ENCODE assay signal across 2 cellular contexts in the genomic region with DNA sequence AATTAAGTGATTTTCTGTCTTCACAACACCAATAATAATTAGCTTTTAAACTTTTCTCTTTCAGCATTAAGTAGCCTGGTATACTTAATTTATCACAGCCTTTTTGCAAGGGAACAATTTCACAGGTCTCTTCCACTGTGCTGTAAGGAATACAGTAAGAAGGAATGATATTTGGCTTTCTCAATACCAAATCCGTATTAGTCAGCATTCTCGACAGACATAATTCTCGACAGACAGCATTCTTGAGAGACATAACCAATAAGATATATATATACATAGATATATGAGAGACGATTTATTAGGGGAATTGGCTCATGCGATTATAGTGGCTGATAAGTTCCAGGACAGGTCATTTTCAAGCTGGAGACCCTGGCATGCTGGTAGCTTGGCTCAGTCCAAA.
TF ChIP-seq lines count a peak whose summit lies in the region.

No MANE protein-coding gene starts in this region.

TF ChIP-seq in A549, 52 proteins besides CTCF, POLR2A, EP300 and RAD21 (continued from another document):
- TF ChIP-seq NPAS2 (CRISPR knock-in tag; IDR thresholded peaks at IDR 0.05; ENCODE audit: borderline replicate concordance), result no peak
- no peak for TF ChIP-seq BHLHE40 (IDR thresholded peaks at IDR 0.05; ENCODE audit: low read depth, low read length)
- TF ChIP-seq CEBPB (IDR thresholded peaks at IDR 0.05), result no peak
- TF ChIP-seq ZC3H11A (IDR thresholded peaks at IDR 0.05), result no peak

TF ChIP-seq in IMR-90, 13 proteins besides CTCF, POLR2A, EP300 and RAD21 (continued from another document):
- TF ChIP-seq MAFK (IDR thresholded peaks at IDR 0.05; ENCODE audit: low read depth, low read length), result peak; percentile 64
- TF ChIP-seq CEBPB (IDR thresholded peaks at IDR 0.05; ENCODE audit: low read depth, low read length), result no peak
